Comparison of ENCODE assay signal across 7 cellular contexts in the genomic region with DNA sequence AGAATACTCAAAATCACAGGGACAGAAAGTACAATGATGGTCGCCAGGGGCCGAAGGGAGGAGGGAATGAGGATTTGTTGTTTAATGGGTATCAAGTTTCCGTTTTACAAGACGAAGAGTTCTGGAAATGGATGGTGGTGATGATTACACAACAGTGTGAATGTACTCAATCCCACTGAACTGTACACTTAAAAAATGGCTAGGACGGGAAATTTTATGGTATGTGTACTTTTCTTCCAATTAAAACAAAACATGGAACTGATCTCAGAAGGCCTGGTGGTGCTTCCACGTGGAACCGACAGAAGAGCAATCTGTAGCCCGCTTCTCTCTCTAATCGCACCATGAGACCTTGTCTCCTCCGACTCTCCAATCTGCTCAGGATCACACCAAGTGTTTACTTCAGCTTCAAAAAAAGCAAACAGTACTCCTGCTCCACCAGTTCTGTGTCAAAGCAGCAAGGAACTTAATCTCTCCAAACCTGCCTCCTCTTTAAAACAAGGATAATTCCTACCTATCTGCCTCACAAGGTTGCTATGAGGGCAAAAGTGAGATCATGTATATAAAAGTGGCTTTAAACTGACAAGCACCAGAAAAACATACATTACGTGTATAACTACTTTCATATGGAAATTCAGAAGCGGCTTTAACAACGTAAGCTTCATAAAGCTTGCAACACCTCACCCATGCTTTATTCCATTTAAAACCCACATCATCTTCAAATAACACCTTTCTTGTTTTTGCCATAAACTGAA. TPM values are rescaled to one million over a fixed set of nuclear protein-coding genes. Genes with fewer than 3 reads are reported as not detected.
DNase-seq lines count a peak whose midpoint lies in the region; ATAC-seq, FAIRE-seq and TF ChIP-seq lines count a peak whose summit lies in the region.

No MANE protein-coding gene starts in this region.

- H3K4me3 ChIP-seq in GM06990 (replicated peaks; ENCODE audit: low read depth, low read length) (peak overlapping the region; percentile 90), astrocyte (ENCODE audit: insufficient read depth, low read depth, low read length) (peak overlapping the region; percentile 87), tibial artery (peak overlapping the region; percentile 76 to 95)

- peak overlapping the region; percentile 92 for H3K4me3 Mint-ChIP-seq in astrocyte (ENCODE audit: unreplicated experiment)

- H3K36me3 ChIP-seq in GM06990 (ENCODE audit: control insufficient read depth, insufficient read depth, low read length) (no peaks in the 10 kb centered on the region), astrocyte (ENCODE audit: insufficient read depth, low read length) (no peaks in the 10 kb centered on the region), tibial artery (no peaks in the 10 kb centered on the region)

- no peak for DNase-seq in GM06990 (ENCODE audit: extremely low read depth, insufficient read length)
- peak; percentile 60 for DNase-seq in NCI-H2029 (lab: John Stamatoyannopoulos, UW)
- no peak for DNase-seq in astrocyte (ENCODE audit: low read depth)
- peak; percentile 73 for DNase-seq in left kidney (ENCODE audit: low read depth, low spot score)
- DNase-seq in tibial artery, result no peak

- peaks cover 4% of the 10 kb centered on the region for H3K4me1 ChIP-seq in astrocyte (ENCODE audit: insufficient read depth, low read length)
- peaks cover 0 to 39% (median 19%) of the 10 kb centered on the region in 4 donors for H3K4me1 ChIP-seq in tibial artery

- H3K27me3 Mint-ChIP-seq in astrocyte (ENCODE audit: low read depth, unreplicated experiment), result no peaks in the 10 kb centered on the region

- FAIRE-seq in astrocyte (lab: Jason Lieb, UNC), result no peak

- H4K20me1 ChIP-seq in astrocyte (ENCODE audit: insufficient read depth, low read length), result peaks cover 47% of the 10 kb centered on the region

- peak overlapping the region; percentile 41 for H3K27ac Mint-ChIP-seq in astrocyte (ENCODE audit: unreplicated experiment)

- peak overlapping the region; percentile 94 for H3K9ac ChIP-seq in astrocyte (ENCODE audit: low read length)

- intact Hi-C loops in tibial artery (cut with DNase I; ENCODE audit: low total_unique reads), result loop anchor here (10.0 kb wide), 1 partner anchor 123 kb away; no protein-coding TSS in a partner anchor

- H3K4me1 Mint-ChIP-seq in astrocyte (ENCODE audit: low read depth, unreplicated experiment), result peaks cover 12% of the 10 kb centered on the region

- H3K27me3 ChIP-seq in GM06990 (replicated peaks; ENCODE audit: control insufficient read depth, insufficient read depth, low read length) (no peaks in the 10 kb centered on the region), astrocyte (ENCODE audit: insufficient read depth, low read length) (no peaks in the 10 kb centered on the region), tibial artery (no peaks in the 10 kb centered on the region)

- no peak overlapping the region for H2AFZ ChIP-seq in astrocyte (ENCODE audit: low read depth, low read length)

- H3K36me3 Mint-ChIP-seq in astrocyte (ENCODE audit: low read depth, unreplicated experiment), result no peaks in the 10 kb centered on the region

- TF ChIP-seq CTCF in GM06990 (IDR thresholded peaks at IDR 0.05; ENCODE audit: insufficient read depth, low read length, poor library complexity, severe bottlenecking) (no peak), astrocyte (IDR thresholded peaks at IDR 0.05; ENCODE audit: insufficient read depth, low read depth, low read length) (no peak), tibial artery (IDR thresholded peaks at IDR 0.05) (no peak)

- ATAC-seq in GM18873 (IDR thresholded peaks at IDR 0.05; ENCODE audit: low FRiP score, unreplicated experiment), result no peak
- no peak for ATAC-seq in HG03175 (IDR thresholded peaks at IDR 0.05; ENCODE audit: unreplicated experiment)

- H3K9me3 ChIP-seq in astrocyte (ENCODE audit: insufficient read depth, low read depth, low read length) (no peaks in the 10 kb centered on the region), tibial artery (no peaks in the 10 kb centered on the region)

- no peaks in the 10 kb centered on the region for H3K9me3 Mint-ChIP-seq in astrocyte (ENCODE audit: unreplicated experiment)

- peak overlapping the region; percentile 80 for H3K4me2 ChIP-seq in astrocyte (ENCODE audit: low read length)

- H3K79me2 ChIP-seq in astrocyte (ENCODE audit: insufficient read depth, low read length), result peaks cover 61% of the 10 kb centered on the region

- H3K27ac ChIP-seq in astrocyte (ENCODE audit: low read depth, low read length) (no peak overlapping the region), tibial artery (peak overlapping the region; percentile 98 to 99)

RNA-seq across cellular contexts. Expression of a gene that starts 2.1 kb away (rescaled TPM):
- 89.7 and 93.1 TPM in 2 replicates for total RNA-seq in astrocyte

RNA-seq across cellular contexts. Expression of a gene that starts 42.9 kb away (rescaled TPM):
- total RNA-seq in astrocyte, result 1.8 and 2.5 TPM in 2 replicates

Comparison
In these comparisons a context has a peak if more than half of its experiments do, and no peak if none do; other contexts are left out.
1. DNase-seq: peak in NCI-H2029 (single experiment) and left kidney (single experiment); none in GM06990 (single experiment), astrocyte (single experiment) and tibial artery (0 of 2).
2. Peak in every context shown above with its lines, with median percentiles within 50 percentile points of each other: H3K4me3 ChIP-seq.